8 cellular contexts compared by ENCODE assay signal in the genomic region with DNA sequence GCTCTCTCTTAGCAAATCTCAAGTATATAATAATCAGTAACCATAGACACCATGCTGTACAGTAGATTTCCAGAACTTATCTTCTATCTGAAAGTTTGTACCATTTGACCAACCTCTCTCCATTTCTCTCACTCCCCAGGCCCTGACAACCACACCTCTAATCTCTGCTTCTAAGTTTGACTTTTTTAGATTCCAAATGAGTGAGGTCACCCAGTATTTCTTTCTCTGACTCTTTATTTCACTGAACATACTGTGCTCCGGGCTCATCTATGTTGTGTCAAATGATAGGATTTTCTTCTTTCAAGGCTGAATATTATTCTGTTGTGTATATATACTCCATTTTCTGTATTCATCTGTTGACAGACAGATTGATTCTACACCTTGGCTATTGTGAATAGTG.
DNase-seq lines count a peak whose midpoint lies in the region; ATAC-seq, FAIRE-seq and TF ChIP-seq lines count a peak whose summit lies in the region.
"Not testable (repeated sequence)": the region's sequence is repeated elsewhere in the genome, so short reads cannot be mapped to it uniquely, and the experiment has no call there.

No MANE protein-coding gene starts in this region.

- peak; percentile 53 for FAIRE-seq in H54 (lab: Jason Lieb, UNC)

- TF ChIP-seq POLR2A in H54 (IDR thresholded peaks at IDR 0.05; ENCODE audit: low read depth, low read length) = not testable (repeated sequence)

- ATAC-seq in left cardiac atrium = peak; percentile 87 to 94

- H3K27me3 ChIP-seq in ACC112 (ENCODE audit: insufficient read depth, low read length) = not testable (repeated sequence)

- not testable (repeated sequence) for H3K27me3 Mint-ChIP-seq in type B pancreatic cell

- H3K27ac Mint-ChIP-seq in type B pancreatic cell = peak overlapping the region; percentile 52

- not testable (repeated sequence) for H3K4me3 Mint-ChIP-seq in type B pancreatic cell

- in situ Hi-C loops in astrocyte of the spinal cord (cut with HindIII; ENCODE audit: low sequenced_read_pairs) = not testable (repeated sequence)

- 0 out of 2 replicates have a peak overlapping the region, but pooled peaks have one; percentile 37 for H3K27ac ChIP-seq in ACC112 (ENCODE audit: low read depth, low read length)

- not testable (repeated sequence) for H3K4me3 ChIP-seq in ACC112 (ENCODE audit: low read depth, low read length); astrocyte of the spinal cord (ENCODE audit: low read depth, low read length)

- H3K36me3 Mint-ChIP-seq in type B pancreatic cell = not testable (repeated sequence)

- not testable (repeated sequence) for TF ChIP-seq CTCF in astrocyte of the spinal cord (IDR thresholded peaks at IDR 0.05; ENCODE audit: low read depth, low read length); type B pancreatic cell (conservative IDR thresholded peaks at IDR 0.05)

- H3K79me2 ChIP-seq in ACC112 (ENCODE audit: control insufficient read depth, insufficient read depth, low read length, unreplicated experiment) = not testable (repeated sequence)

- not testable (repeated sequence) for DNase-seq in H54 (ENCODE audit: insufficient read length, low spot score); left cardiac atrium; type B pancreatic cell (ENCODE audit: extremely low spot score, unreplicated experiment)
- peak; percentile 7 for DNase-seq in RPMI7951 (ENCODE audit: low read depth)
- DNase-seq in astrocyte of the spinal cord (ENCODE audit: low read depth, low spot score) = peak; percentile 12
- peak; percentile 31 for DNase-seq in fibroblast of peridontal ligament (ENCODE audit: extremely low read depth)
- DNase-seq in myocyte (ENCODE audit: low read depth) = peak; percentile 76

- not testable (repeated sequence) for H3K4me1 ChIP-seq in ACC112 (ENCODE audit: control insufficient read depth, insufficient read depth, low read length, unreplicated experiment)

- H3K4me1 Mint-ChIP-seq in type B pancreatic cell (ENCODE audit: unreplicated experiment) = not testable (repeated sequence)

- intact Hi-C loops in left cardiac atrium (cut with DNase I) = not testable (repeated sequence)

- not testable (repeated sequence) for H3K9me3 Mint-ChIP-seq in type B pancreatic cell

- not testable (repeated sequence) for H3K36me3 ChIP-seq in ACC112 (ENCODE audit: insufficient read depth, low read length)

- H2AFZ ChIP-seq in ACC112 (ENCODE audit: low read length, unreplicated experiment) = not testable (repeated sequence)
